Comparison of ENCODE assay signal across 21 cellular contexts in genomic region chr17:68738044-68738443, GRCh38.
DNase-seq lines count a peak whose midpoint lies in the region; ATAC-seq, FAIRE-seq and TF ChIP-seq lines count a peak whose summit lies in the region.
"Had no signal": no experiment of that assay in that cellular context is flagged by ENCODE, and none has a peak within 500 bp of the region (broad histone marks: within the 10 kb centered on the region; RNA-seq: fewer than 3 reads in every experiment).

No MANE protein-coding gene starts in this region.

- H3K4me1 ChIP-seq in GM23338 (ENCODE audit: insufficient read depth) (peaks cover 10% of the 10 kb centered on the region), pancreas (peaks cover 4 to 23% (median 22%) of the 10 kb centered on the region in 3 donors)
- H3K4me1 ChIP-seq: prostate gland had no signal

- H4K20me1 ChIP-seq in GM23338 (replicated peaks; ENCODE audit: insufficient read depth), result no peaks in the 10 kb centered on the region

- no peaks in the 10 kb centered on the region for H3K79me2 ChIP-seq in GM23338 (replicated peaks; ENCODE audit: insufficient read depth)

- H3K27ac ChIP-seq in GM23338 (ENCODE audit: low read depth), result no peak overlapping the region
- H3K27ac ChIP-seq in pancreas, result no peak overlapping the region
- H3K27ac ChIP-seq: prostate gland had no signal

- TF ChIP-seq CTCF in GM23338 (conservative IDR thresholded peaks at IDR 0.05; ENCODE audit: low read depth in 2 of 2) (no peak), fibroblast of the aortic adventitia (IDR thresholded peaks at IDR 0.05; ENCODE audit: insufficient read depth, low read length) (no peak), pancreas (IDR thresholded peaks at IDR 0.05) (no peak)

- DNase-seq in GM23338 (ENCODE audit: low spot score) (no peak), NCI-H1105 treated with DMSO at 0.1 percent for 48 hours (lab: John Stamatoyannopoulos, UW) (peak; percentile 22), fibroblast of the aortic adventitia (ENCODE audit: low read depth) (peak; percentile 50), pancreas (no peak)
- no peak for DNase-seq in activated T-cell treated with anti-CD3 and anti-CD28 coated beads, Interleukin-2, amount 50 U/mL, for 72 hours
- no peak for DNase-seq in stimulated activated CD4-positive, alpha-beta T cell treated with anti-CD3 and anti-CD28 coated beads, Interleukin-4, amount 100 ng/mL, for 24 hours
- no peak for DNase-seq in activated naive CD4-positive, alpha-beta T cell treated with anti-CD3 and anti-CD28 coated beads for 36 hours
- DNase-seq in activated CD4-positive, alpha-beta T cell treated with anti-CD3 and anti-CD28 coated beads, Interleukin-2, amount 50 U/mL, for 4 hours, result no peak
- DNase-seq: activated CD4-positive, alpha-beta T cell treated with anti-CD3 and anti-CD28 coated beads for 36 hours; H9; left cardiac atrium; MG63; NCI-H1694; NCI-H82; SIG-M5; stimulated activated CD4-positive, alpha-beta T cell treated with anti-CD3 and anti-CD28 coated beads, Interleukin-2, amount 100 ng/mL, for 48 hours; stimulated activated naive CD4-positive, alpha-beta T cell had no signal

- ATAC-seq in GM23338, result no peak
- peak in 3 of 4 donors; percentile 37 to 58 (median 43) for ATAC-seq in pancreas
- ATAC-seq in activated T-cell treated with anti-CD3 and anti-CD28 coated beads, Interleukin-2, amount 50 U/mL, for 72 hours (replicated peaks in 1 of 2), result no peak
- ATAC-seq: activated CD4-positive, alpha-beta T cell treated with anti-CD3 and anti-CD28 coated beads for 36 hours; activated naive CD4-positive, alpha-beta T cell treated with anti-CD3 and anti-CD28 coated beads, Interleukin-2, amount 50 U/mL, for 72 hours had no signal

- H3F3A ChIP-seq in GM23338 (replicated peaks; ENCODE audit: low read depth), result no peaks in the 10 kb centered on the region

- peaks cover 32% of the 10 kb centered on the region for H3K36me3 Mint-ChIP-seq in GM23338 (ENCODE audit: low read depth)
- no peaks in the 10 kb centered on the region for H3K36me3 Mint-ChIP-seq in activated T-cell treated with anti-CD3 and anti-CD28 coated beads, Interleukin-2, amount 50 U/mL, for 72 hours (ENCODE audit: insufficient read depth in 2 of 2)
- no peaks in the 10 kb centered on the region for H3K36me3 Mint-ChIP-seq in activated naive CD4-positive, alpha-beta T cell treated with anti-CD3 and anti-CD28 coated beads for 36 hours (ENCODE audit: low read depth)
- H3K36me3 Mint-ChIP-seq: activated naive CD4-positive, alpha-beta T cell treated with anti-CD3 and anti-CD28 coated beads, Interleukin-2, amount 50 U/mL, for 72 hours had no signal

- no peak for FAIRE-seq in pancreas (lab: Jason Lieb, UNC)
- FAIRE-seq: astrocyte had no signal

- H3K4me3 Mint-ChIP-seq in GM23338, result no peak overlapping the region
- no peak overlapping the region for H3K4me3 Mint-ChIP-seq in activated T-cell treated with anti-CD3 and anti-CD28 coated beads, Interleukin-2, amount 50 U/mL, for 72 hours
- no peak overlapping the region for H3K4me3 Mint-ChIP-seq in activated naive CD4-positive, alpha-beta T cell treated with anti-CD3 and anti-CD28 coated beads for 36 hours
- H3K4me3 Mint-ChIP-seq: activated CD4-positive, alpha-beta T cell treated with anti-CD3 and anti-CD28 coated beads for 36 hours; activated T-helper 1 cell treated with anti-CD3 and anti-CD28 coated beads, Interleukin-12 subunit alpha, Interleukin-12 subunit beta, Interleukin-2, Interleukin-4 antibody, amounts not matched to agents 30 ng/mL and 10 ng/mL and 1 ng/mL, durations not matched to agents 14 hours and 24 hours and 36 hours; H9 had no signal

- peaks cover 35% of the 10 kb centered on the region for H3K9me3 Mint-ChIP-seq in GM23338
- peaks cover 0 to 1% of the 10 kb centered on the region in 2 donors for H3K9me3 Mint-ChIP-seq in activated T-cell treated with anti-CD3 and anti-CD28 coated beads, Interleukin-2, amount 50 U/mL, for 72 hours
- H3K9me3 Mint-ChIP-seq in activated naive CD4-positive, alpha-beta T cell treated with anti-CD3 and anti-CD28 coated beads for 36 hours, result no peaks in the 10 kb centered on the region
- H3K9me3 Mint-ChIP-seq: activated T-helper 1 cell treated with anti-CD3 and anti-CD28 coated beads, Interleukin-12 subunit alpha, Interleukin-12 subunit beta, Interleukin-2, Interleukin-4 antibody, amounts not matched to agents 30 ng/mL and 10 ng/mL and 1 ng/mL, durations not matched to agents 14 hours and 24 hours and 36 hours had no signal

- peaks cover 12% of the 10 kb centered on the region for H3K4me1 Mint-ChIP-seq in GM23338
- no peaks in the 10 kb centered on the region for H3K4me1 Mint-ChIP-seq in activated T-cell treated with anti-CD3 and anti-CD28 coated beads, Interleukin-2, amount 50 U/mL, for 72 hours (ENCODE audit: low read depth)
- no peaks in the 10 kb centered on the region for H3K4me1 Mint-ChIP-seq in activated naive CD4-positive, alpha-beta T cell treated with anti-CD3 and anti-CD28 coated beads for 36 hours (ENCODE audit: low read depth)
- H3K4me1 Mint-ChIP-seq: activated CD4-positive, alpha-beta T cell treated with anti-CD3 and anti-CD28 coated beads for 36 hours had no signal

- no peaks in the 10 kb centered on the region for H3K9me3 ChIP-seq in pancreas
- H3K9me3 ChIP-seq: MG63, prostate gland had no signal

- WGBS in pancreas, 2 donors, result 20 to 29% methylated on average over 4 of the region's 4 CpGs

- H3K4me3 ChIP-seq in GM23338 (no peak overlapping the region), fibroblast of the aortic adventitia (ENCODE audit: low read depth, low read length) (no peak overlapping the region), pancreas (no peak overlapping the region)
- H3K4me3 ChIP-seq: MG63, prostate gland had no signal

- CTCF ChIA-PET in activated naive CD4-positive, alpha-beta T cell treated with anti-CD3 and anti-CD28 coated beads for 36 hours (lab: Charles Lee), result interaction anchor here (0.6 kb wide), 1 partner anchor 132 kb away, joined by 3 read pairs; no protein-coding TSS in a partner anchor

- H3K9me2 ChIP-seq in GM23338 (ENCODE audit: insufficient read depth), result no peaks in the 10 kb centered on the region

- H3K27me3 ChIP-seq in GM23338 (ENCODE audit: insufficient read depth) (no peaks in the 10 kb centered on the region), pancreas (no peaks in the 10 kb centered on the region)
- H3K27me3 ChIP-seq: MG63 had no signal

- H2AFZ ChIP-seq in GM23338, result peak overlapping the region; percentile 65; the same call in 1 of the 2 replicates

- intact Hi-C loops in pancreas (cut with DNase I), result no loop called here
- intact Hi-C loops in activated naive CD4-positive, alpha-beta T cell treated with anti-CD3 and anti-CD28 coated beads for 36 hours (cut with micrococcal nuclease), result no loop called here

- no peak overlapping the region; the same call in 1 of the 2 replicates for H3K4me2 ChIP-seq in GM23338

- no peak overlapping the region; the same call in 1 of the 2 replicates for H3K27ac Mint-ChIP-seq in GM23338
- no peak overlapping the region for H3K27ac Mint-ChIP-seq in activated T-cell treated with anti-CD3 and anti-CD28 coated beads, Interleukin-2, amount 50 U/mL, for 72 hours
- no peak overlapping the region for H3K27ac Mint-ChIP-seq in activated naive CD4-positive, alpha-beta T cell treated with anti-CD3 and anti-CD28 coated beads for 36 hours
- H3K27ac Mint-ChIP-seq: activated CD4-positive, alpha-beta T cell treated with anti-CD3 and anti-CD28 coated beads for 36 hours; activated naive CD4-positive, alpha-beta T cell treated with anti-CD3 and anti-CD28 coated beads, Interleukin-2, amount 50 U/mL, for 72 hours; activated T-helper 1 cell treated with anti-CD3 and anti-CD28 coated beads, Interleukin-12 subunit alpha, Interleukin-12 subunit beta, Interleukin-2, Interleukin-4 antibody, amounts not matched to agents 30 ng/mL and 10 ng/mL and 1 ng/mL, durations not matched to agents 14 hours and 24 hours and 36 hours had no signal

- H3K27me3 Mint-ChIP-seq in GM23338 (ENCODE audit: insufficient read depth, low read depth, poor library complexity), result no peaks in the 10 kb centered on the region
- H3K27me3 Mint-ChIP-seq in activated T-cell treated with anti-CD3 and anti-CD28 coated beads, Interleukin-2, amount 50 U/mL, for 72 hours (ENCODE audit: low read depth), result peaks cover 20% of the 10 kb centered on the region
- peaks cover 6% of the 10 kb centered on the region for H3K27me3 Mint-ChIP-seq in activated naive CD4-positive, alpha-beta T cell treated with anti-CD3 and anti-CD28 coated beads for 36 hours (ENCODE audit: low read depth)

- H3K36me3 ChIP-seq in GM23338 (ENCODE audit: insufficient read depth) (peaks cover 6% of the 10 kb centered on the region; the same call in 1 of the 2 replicates), pancreas (no peaks in the 10 kb centered on the region)
- H3K36me3 ChIP-seq: MG63, prostate gland had no signal

TF ChIP-seq in GM23338, 12 proteins besides CTCF, POLR2A, EP300 and RAD21 (continues in another document):
- TF ChIP-seq NANOG (IDR thresholded peaks at IDR 0.05; ENCODE audit: borderline replicate concordance) (no peak), REST (IDR thresholded peaks at IDR 0.05; ENCODE audit: unreplicated experiment) (no peak), CREB1 (CRISPR knock-in tag; IDR thresholded peaks at IDR 0.05; ENCODE audit: low read depth) (no peak), STAT1 (IDR thresholded peaks at IDR 0.05; ENCODE audit: unreplicated experiment) (no peak), ZNF331 (CRISPR knock-in tag; IDR thresholded peaks at IDR 0.05; ENCODE audit: low read depth) (no peak), EZH2phosphoT487 (IDR thresholded peaks at IDR 0.05; ENCODE audit: unreplicated experiment) (no peak)

Comparison
In these comparisons a context has a peak if more than half of its experiments do, and no peak if none do; other contexts are left out.
1. ATAC-seq: peak in pancreas (3 of 4); none in GM23338 (single experiment) and activated T-cell treated with anti-CD3 and anti-CD28 coated beads, Interleukin-2, amount 50 U/mL, for 72 hours (0 of 2).
2. DNase-seq: peak in NCI-H1105 treated with DMSO at 0.1 percent for 48 hours (single experiment) and fibroblast of the aortic adventitia (single experiment); none in GM23338 (single experiment), pancreas (0 of 6), activated T-cell treated with anti-CD3 and anti-CD28 coated beads, Interleukin-2, amount 50 U/mL, for 72 hours (0 of 2), stimulated activated CD4-positive, alpha-beta T cell treated with anti-CD3 and anti-CD28 coated beads, Interleukin-4, amount 100 ng/mL, for 24 hours (single experiment), activated naive CD4-positive, alpha-beta T cell treated with anti-CD3 and anti-CD28 coated beads for 36 hours (single experiment) and activated CD4-positive, alpha-beta T cell treated with anti-CD3 and anti-CD28 coated beads, Interleukin-2, amount 50 U/mL, for 4 hours (0 of 2).